In the genomic region with DNA sequence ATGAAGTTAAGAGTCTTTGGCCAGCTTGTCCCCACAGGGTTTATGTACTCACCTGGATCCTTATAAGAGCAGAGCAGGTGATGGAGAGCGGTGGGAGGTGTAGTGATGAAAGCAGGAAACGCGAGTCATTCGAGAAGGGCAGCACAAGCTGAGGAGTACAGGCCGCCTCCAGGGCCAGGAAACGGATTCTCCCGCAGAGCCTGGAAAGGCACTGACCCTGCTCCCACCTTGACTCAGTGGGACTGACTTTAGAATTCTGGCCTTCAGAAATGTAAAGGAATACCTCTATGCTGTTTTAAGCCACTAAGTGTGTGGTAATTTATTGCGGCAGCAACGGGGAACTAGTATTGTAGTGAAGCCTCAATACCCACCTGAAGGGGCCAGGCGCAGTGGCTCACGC, we compare ENCODE assay signal across 8 cellular contexts.
DNase-seq lines count a peak whose midpoint lies in the region; TF ChIP-seq lines count a peak whose summit lies in the region.
"Not testable (repeated sequence)": the region's sequence is repeated elsewhere in the genome, so short reads cannot be mapped to it uniquely, and the experiment has no call there.

No MANE protein-coding gene starts in this region.

- H3K4me1 Mint-ChIP-seq in endodermal cell, result not testable (repeated sequence)

- H3K27me3 Mint-ChIP-seq in endodermal cell (ENCODE audit: insufficient read depth), result not testable (repeated sequence)

- not testable (repeated sequence) for H3K4me3 Mint-ChIP-seq in endodermal cell

- TF ChIP-seq CTCF in endodermal cell (conservative IDR thresholded peaks at IDR 0.05); spleen (IDR thresholded peaks at IDR 0.05 in 8 of 11, conservative IDR thresholded peaks at IDR 0.05 in 3 of 11): not testable (repeated sequence)

- not testable (repeated sequence) for H3K27ac ChIP-seq in endodermal cell (ENCODE audit: low read depth, low read length); iPS-18a (ENCODE audit: low read length); spleen

- H3K27ac Mint-ChIP-seq in endodermal cell, result peak overlapping the region; percentile 35

- not testable (repeated sequence) for H3K4me3 ChIP-seq in endodermal cell (ENCODE audit: low read length); iPS-18a (ENCODE audit: low read length); spleen

- WGBS in endodermal cell (ENCODE audit: insufficient coverage in 1 of 2, insufficient read length in 1 of 2), 2 experiments, result 80 to 87% methylated on average over 2 to 10 of the region's 11 CpGs
- 81 to 91% (median 86%) methylated on average over 8 to 11 of the region's 11 CpGs for WGBS in spleen, 5 donors

- not testable (repeated sequence) for H3K4me1 ChIP-seq in endodermal cell (ENCODE audit: control insufficient read depth, insufficient read depth, low read length); iPS-18a (ENCODE audit: control insufficient read depth, low read depth, low read length)
- peaks cover 0 to 24% (median 18%) of the 10 kb centered on the region in 6 donors for H3K4me1 ChIP-seq in spleen

- H3K9me3 Mint-ChIP-seq in endodermal cell, result not testable (repeated sequence)

- peak; percentile 61 for DNase-seq in DMS53 treated with DMSO at 0.1 percent for 48 hours (lab: John Stamatoyannopoulos, UW; ENCODE audit: unreplicated experiment)
- peak in 2 of 3 experiments; percentile 44 to 65 for DNase-seq in NCI-H1417 (lab: John Stamatoyannopoulos, UW)
- peak; percentile 19 for DNase-seq in NCI-H2081 treated with DMSO at 0.1 percent for 48 hours (lab: John Stamatoyannopoulos, UW)
- DNase-seq in NCI-H510A treated with DMSO at 0.1 percent for 48 hours (lab: John Stamatoyannopoulos, UW), result peak; percentile 20
- peak; percentile 17 for DNase-seq in SHP77 treated with DMSO at 0.1 percent for 48 hours (lab: John Stamatoyannopoulos, UW)
- peak; percentile 67 for DNase-seq in endodermal cell
- peak; percentile 33 for DNase-seq in spleen

- H3K9ac ChIP-seq in endodermal cell (ENCODE audit: extremely low read depth, low read length, poor library complexity, severe bottlenecking), result not testable (repeated sequence)
- peak overlapping the region; percentile 22 for H3K9ac ChIP-seq in iPS-18a (ENCODE audit: low read length)

- TF ChIP-seq POLR2A in spleen (IDR thresholded peaks at IDR 0.05), result not testable (repeated sequence)

- intact Hi-C loops in spleen (cut with DNase I; ENCODE audit: low total_unique reads), result not testable (repeated sequence)

- H3K9me3 ChIP-seq in endodermal cell (ENCODE audit: control insufficient read depth, low read length); iPS-18a (ENCODE audit: control insufficient read depth, low read depth, low read length); spleen: not testable (repeated sequence)

- not testable (repeated sequence) for H3K36me3 Mint-ChIP-seq in endodermal cell (ENCODE audit: low read depth)

- H3K36me3 ChIP-seq in endodermal cell (ENCODE audit: control insufficient read depth, insufficient read depth, low read length); iPS-18a (ENCODE audit: control insufficient read depth, low read depth, low read length); spleen: not testable (repeated sequence)

- not testable (repeated sequence) for H3K27me3 ChIP-seq in endodermal cell (ENCODE audit: control insufficient read depth, insufficient read depth, low read length, poor library complexity, severe bottlenecking); iPS-18a (ENCODE audit: control insufficient read depth, insufficient read depth, low read length); spleen (replicated peaks in 1 of 7)

Comparison
In these comparisons a context has a peak if more than half of its experiments do, and no peak if none do; other contexts are left out.
1. DNase-seq: peak in every context shown above with its lines; median percentile 67 in endodermal cell; 61 in DMS53 treated with DMSO at 0.1 percent for 48 hours; 54 in NCI-H1417; 33 in spleen; 20 in NCI-H510A treated with DMSO at 0.1 percent for 48 hours; 19 in NCI-H2081 treated with DMSO at 0.1 percent for 48 hours; 17 in SHP77 treated with DMSO at 0.1 percent for 48 hours.